ENCODE assay signal across 11 cellular contexts in genomic region chr3:22371592-22372291, GRCh38.
DNase-seq lines count a peak whose midpoint lies in the region; ATAC-seq, FAIRE-seq and TF ChIP-seq lines count a peak whose summit lies in the region.
"Had no signal": no experiment of that assay in that cellular context is flagged by ENCODE, and none has a peak within 500 bp of the region (broad histone marks: within the 10 kb centered on the region; RNA-seq: fewer than 3 reads in every experiment).

No MANE protein-coding gene starts in this region.

- H3K4me1 ChIP-seq in GM23248 (ENCODE audit: insufficient read depth), result no peaks in the 10 kb centered on the region; the same call in 1 of the 2 replicates
- H3K4me1 ChIP-seq in skeletal muscle satellite cell (ENCODE audit: control insufficient read depth, insufficient read depth, low read length), result peaks cover 11% of the 10 kb centered on the region

- H3K36me3 ChIP-seq in GM23248 (ENCODE audit: low read depth) (no peaks in the 10 kb centered on the region), skeletal muscle satellite cell (ENCODE audit: insufficient read depth, low read length) (no peaks in the 10 kb centered on the region)

- in situ Hi-C loops in GM23248 (cut with MboI), result no loop called here

- no peak for ATAC-seq in GM21723 (IDR thresholded peaks at IDR 0.05; ENCODE audit: unreplicated experiment)

- H3K9ac ChIP-seq in GM23248, result no peak overlapping the region
- H3K9ac ChIP-seq in skeletal muscle satellite cell (ENCODE audit: low read depth, low read length), result no peak overlapping the region

- no peaks in the 10 kb centered on the region for H4K20me1 ChIP-seq in GM23248 (ENCODE audit: insufficient read depth)

- H3K9me2 ChIP-seq in GM23248 (ENCODE audit: insufficient read depth), result no peaks in the 10 kb centered on the region

- H2AFZ ChIP-seq in GM23248, result peak overlapping the region; percentile 40; the same call in 1 of the 2 replicates

- DNase-seq in GM23248 (no peak), cerebellar cortex (ENCODE audit: low spot score) (peak; percentile 63), D721Med (ENCODE audit: insufficient read length, low spot score) (no peak), NCI-H1417 (lab: John Stamatoyannopoulos, UW) (no peak)
- DNase-seq in activated naive CD4-positive, alpha-beta T cell treated with Interleukin-2 at 50 U/mL for 16 hours, result no peak
- DNase-seq: activated naive CD4-positive, alpha-beta T cell treated with anti-CD3 and anti-CD28 coated beads for 36 hours; NCI-H226; SIG-M5 had no signal

- no peak for TF ChIP-seq CTCF in D721Med (IDR thresholded peaks at IDR 0.05; ENCODE audit: insufficient read depth, missing control alignments)

- H3K4me2 ChIP-seq in GM23248 (ENCODE audit: unreplicated experiment) (peak overlapping the region; percentile 74), skeletal muscle satellite cell (ENCODE audit: low read length) (peak overlapping the region; percentile 68)

- no peak overlapping the region for H3K27ac ChIP-seq in GM23248

- 10 to 16% methylated on average over 21 to 23 of the region's 23 CpGs for WGBS in GM23248 (ENCODE audit: low coverage in 1 of 2, low lambda C conversion rate in 2 of 2, missing lambda C conversion rate in 2 of 2), 2 experiments

- H3K4me3 ChIP-seq in GM23248, result peak overlapping the region; percentile 50
- peak overlapping the region; percentile 61 for H3K4me3 ChIP-seq in iPS-18c (ENCODE audit: insufficient read depth, low read depth, low read length)
- peak overlapping the region; percentile 55 for H3K4me3 ChIP-seq in skeletal muscle satellite cell (ENCODE audit: low read length)

- no peaks in the 10 kb centered on the region for H3F3A ChIP-seq in GM23248 (ENCODE audit: insufficient read depth)

- H3K9me3 ChIP-seq in GM23248 (ENCODE audit: low read depth), result no peaks in the 10 kb centered on the region
- H3K9me3 ChIP-seq in iPS-18c (ENCODE audit: control insufficient read depth, insufficient read depth, low read length), result peaks cover 3% of the 10 kb centered on the region
- H3K9me3 ChIP-seq in skeletal muscle satellite cell (replicated peaks; ENCODE audit: low read length), result no peaks in the 10 kb centered on the region

- no peaks in the 10 kb centered on the region for H3K79me2 ChIP-seq in GM23248 (ENCODE audit: insufficient read depth)

- no peak for FAIRE-seq in D721Med (lab: Jason Lieb, UNC)

- H3K27me3 ChIP-seq in GM23248 (replicated peaks; ENCODE audit: insufficient read depth) (peaks cover 61% of the 10 kb centered on the region), skeletal muscle satellite cell (ENCODE audit: control insufficient read depth, insufficient read depth, low read length) (peaks cover 46% of the 10 kb centered on the region)
